ENCODE assay signal across 22 cellular contexts in genomic region chr12:6186114-6186827, GRCh38.
"Had no signal": no experiment of that assay in that cellular context is flagged by ENCODE, and none has a peak within 500 bp of the region (broad histone marks: within the 10 kb centered on the region; RNA-seq: fewer than 3 reads in every experiment).

No MANE protein-coding gene starts in this region.

- H3K27ac ChIP-seq: colonic mucosa had no signal

- H3K27me3 ChIP-seq: colonic mucosa, heart left ventricle, transverse colon had no signal

- ATAC-seq: activated T-cell treated with anti-CD3 and anti-CD28 coated beads, Interleukin-2, amount 50 U/mL, for 4 hours; heart left ventricle; left colon; stimulated activated naive CD8-positive, alpha-beta T cell treated with anti-CD3 and anti-CD28 coated beads, Interleukin-15, Interleukin-2, amounts not matched to agents 100 U/mL and 50 U/mL, for 24 hours; WTC11 had no signal

- H3K36me3 Mint-ChIP-seq: activated naive CD8-positive, alpha-beta T cell treated with anti-CD3 and anti-CD28 coated beads for 36 hours; naive B cell; WTC11 had no signal

- H3K4me3 ChIP-seq: colonic mucosa, heart left ventricle, lung, transverse colon had no signal

- H3K36me3 ChIP-seq: colonic mucosa, heart left ventricle, transverse colon had no signal

- DNase-seq: activated CD4-positive, alpha-beta T cell treated with anti-CD3 and anti-CD28 coated beads, Interleukin-2, amount 50 U/mL, for 4 hours; activated CD8-positive, alpha-beta memory T cell treated with anti-CD3 and anti-CD28 coated beads for 24 hours; activated CD8-positive, alpha-beta memory T cell treated with anti-CD3 and anti-CD28 coated beads, Interleukin-2, amount 50 U/mL, for 4 hours; activated naive CD4-positive, alpha-beta T cell; activated naive CD8-positive, alpha-beta T cell treated with anti-CD3 and anti-CD28 coated beads for 36 hours; activated T-cell treated with anti-CD3 and anti-CD28 coated beads, Interleukin-2, amount 50 U/mL, for 4 hours; colonic mucosa; heart left ventricle; left colon; naive B cell; retina; stimulated activated CD4-positive, alpha-beta T cell treated with anti-CD3 and anti-CD28 coated beads, Interleukin-4, amount 100 ng/mL, for 4 hours; stimulated activated naive CD8-positive, alpha-beta T cell treated with anti-CD3 and anti-CD28 coated beads, Interleukin-15, Interleukin-2, amounts not matched to agents 100 U/mL and 50 U/mL, for 24 hours; substantia nigra; T1000; transverse colon had no signal

- H3K9me3 Mint-ChIP-seq: activated naive CD8-positive, alpha-beta T cell treated with anti-CD3 and anti-CD28 coated beads for 36 hours; activated T-cell treated with anti-CD3 and anti-CD28 coated beads, Interleukin-2, amount 50 U/mL, for 4 hours; activated T-helper 2 cell treated with anti-CD3 and anti-CD28 coated beads, Interferon-gamma antibody, Interleukin-2, Interleukin-4, amounts not matched to agents 10 μg/mL and 5 μg/mL and 100 μg/mL, durations not matched to agents 14 hours and 24 hours and 36 hours; naive B cell; neural crest cell; T-helper 1 cell treated with Interleukin-12 subunit alpha and Interleukin-12 subunit beta and Interleukin-4 antibody, amounts not matched to agents 30 μg/mL and 1 μg/mL, for 36 hours had no signal

- H3K4me3 Mint-ChIP-seq: activated naive CD8-positive, alpha-beta T cell treated with anti-CD3 and anti-CD28 coated beads for 36 hours; activated T-cell treated with anti-CD3 and anti-CD28 coated beads, Interleukin-2, amount 50 U/mL, for 4 hours; naive B cell; neural crest cell; T-helper 1 cell treated with Interleukin-12 subunit alpha and Interleukin-12 subunit beta and Interleukin-4 antibody, amounts not matched to agents 30 μg/mL and 1 μg/mL, for 36 hours; WTC11 had no signal

- H3K9me3 ChIP-seq: colonic mucosa, transverse colon had no signal

- H3K27ac Mint-ChIP-seq: activated naive CD8-positive, alpha-beta T cell treated with anti-CD3 and anti-CD28 coated beads for 36 hours; activated T-helper 2 cell treated with anti-CD3 and anti-CD28 coated beads, Interferon-gamma antibody, Interleukin-2, Interleukin-4, amounts not matched to agents 10 μg/mL and 5 μg/mL and 100 μg/mL, durations not matched to agents 14 hours and 24 hours and 36 hours; progenitor cell of endocrine pancreas; T-helper 1 cell treated with Interleukin-12 subunit alpha and Interleukin-12 subunit beta and Interleukin-4 antibody, amounts not matched to agents 30 μg/mL and 1 μg/mL, for 36 hours; WTC11 had no signal
